Comparison of ENCODE assay signal across 8 cellular contexts in the genomic region with DNA sequence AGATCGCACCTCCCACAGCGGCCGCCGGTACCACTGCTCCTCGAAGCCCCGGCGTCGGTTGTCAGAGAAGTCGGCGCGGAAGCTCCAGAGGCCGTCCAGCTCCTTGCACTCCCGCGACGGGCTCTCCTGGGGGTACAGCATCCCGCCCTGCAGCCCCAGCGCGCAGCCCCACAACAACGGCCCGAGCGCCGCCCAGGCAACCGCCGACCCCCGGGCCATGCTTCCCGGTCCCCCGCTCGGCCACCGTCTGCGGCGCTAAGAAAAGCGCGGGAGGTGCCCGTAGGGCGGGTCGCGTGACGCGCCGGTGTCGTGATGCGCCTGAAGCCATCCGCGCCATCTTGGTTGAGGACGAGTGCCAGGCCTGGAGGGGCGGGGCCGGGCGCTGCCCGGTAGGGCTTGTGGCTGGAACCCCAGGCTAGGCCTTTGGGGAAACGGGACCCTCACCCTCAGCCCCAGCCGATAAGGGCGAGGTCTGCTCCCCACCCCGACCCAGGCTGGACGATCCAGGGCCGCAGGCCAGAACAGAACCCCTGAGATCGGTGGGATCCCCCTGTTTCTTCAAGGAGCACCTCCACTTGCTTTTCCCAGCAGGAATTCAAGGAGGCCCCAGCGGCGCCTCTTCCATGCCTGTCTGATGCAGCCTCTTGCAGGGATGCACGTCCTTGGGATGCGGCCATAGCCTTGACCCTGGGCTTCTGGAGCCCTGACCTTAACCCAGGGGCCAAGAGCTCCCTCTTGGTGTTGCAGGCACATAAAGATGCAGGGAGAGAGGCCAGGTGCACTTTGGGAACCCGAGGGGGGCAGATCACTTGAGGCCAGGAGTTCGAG. TPM values are rescaled to one million over a fixed set of nuclear protein-coding genes. Genes with fewer than 3 reads are reported as not detected.
DNase-seq lines count a peak whose midpoint lies in the region; ATAC-seq and TF ChIP-seq lines count a peak whose summit lies in the region.

A gene (minus strand): TSS at position 249 of the 828 bp plus-strand sequence. CDS start 30 bp downstream, at position 219.

- WGBS in hepatocyte (ENCODE audit: low lambda C conversion rate, missing lambda C conversion rate) = 18% methylated on average over 25 of the region's 62 CpGs
- WGBS in aorta, 2 donors = 4 to 6% methylated on average over 56 to 62 of the region's 62 CpGs

- H3K27ac ChIP-seq in hepatocyte (peak within 1 kb of the TSS; percentile 78), aorta (ENCODE audit: low read depth in 1 of 2, low read length in 2 of 2) (peak within 1 kb of the TSS in 1 of 2 donors; percentile 29)

- no peak for TF ChIP-seq CTCF in hepatocyte (IDR thresholded peaks at IDR 0.05; ENCODE audit: poor library complexity)

- H3K79me2 ChIP-seq in hepatocyte = peaks cover 21% of the 10 kb centered on the region

- H4K20me1 ChIP-seq in hepatocyte (ENCODE audit: insufficient read depth, poor library complexity, severe bottlenecking) = no peaks in the 10 kb centered on the region

- H3K4me3 ChIP-seq in hepatocyte (peak within 1 kb of the TSS; percentile 84), aorta (ENCODE audit: low read length in 2 of 2) (peak within 1 kb of the TSS; percentile 70 to 98)

- no peaks in the 10 kb centered on the region for H3K9me3 ChIP-seq in hepatocyte (ENCODE audit: low read depth)
- H3K9me3 ChIP-seq in aorta (ENCODE audit: control insufficient read depth, low read length) = no peaks in the 10 kb centered on the region

- DNase-seq in NCI-H2081 treated with DMSO at 0.1 percent for 48 hours (lab: John Stamatoyannopoulos, UW) (peak; percentile 88), T1000 (lab: John Stamatoyannopoulos, UW) (peak; percentile 74), astrocyte of the hippocampus (ENCODE audit: low read depth, low spot score) (peak; percentile 95), hepatocyte (ENCODE audit: low spot score) (peak; percentile 95), renal cortical epithelial cell (ENCODE audit: low read depth) (peak; percentile 55), aorta (peak; percentile 96 to 97)

- peak; percentile 65 for ATAC-seq in GM18517 (IDR thresholded peaks at IDR 0.05; ENCODE audit: unreplicated experiment)
- ATAC-seq in HG03039 (IDR thresholded peaks at IDR 0.05; ENCODE audit: unreplicated experiment) = peak; percentile 84
- ATAC-seq in aorta (ENCODE audit: low FRiP score) = peak; percentile 97

- peak within 1 kb of the TSS; percentile 89 for H3K4me2 ChIP-seq in hepatocyte

- H3K27me3 ChIP-seq in hepatocyte (no peaks in the 10 kb centered on the region), aorta (ENCODE audit: control insufficient read depth in 1 of 2, insufficient read depth in 2 of 2, low read length in 1 of 2) (no peaks in the 10 kb centered on the region)

- H3K4me1 ChIP-seq in hepatocyte (ENCODE audit: insufficient read depth) (no peaks in the 10 kb centered on the region), aorta (ENCODE audit: control insufficient read depth in 1 of 2, insufficient read depth in 2 of 2, low read length in 2 of 2) (no peaks in the 10 kb centered on the region)

- peak within 1 kb of the TSS; percentile 100 for H2AFZ ChIP-seq in hepatocyte

- no peaks in the 10 kb centered on the region for H3K36me3 ChIP-seq in hepatocyte (replicated peaks; ENCODE audit: insufficient read depth, low read depth)
- H3K36me3 ChIP-seq in aorta (ENCODE audit: control insufficient read depth in 1 of 2, insufficient read depth in 2 of 2, low read length in 1 of 2) = no peaks in the 10 kb centered on the region

- intact Hi-C loops in aorta (cut with DNase I) = no loop called here

- H3K9me2 ChIP-seq in hepatocyte (replicated peaks; ENCODE audit: insufficient read depth) = no peaks in the 10 kb centered on the region

RNA-seq across cellular contexts. Expression of the gene that starts here (rescaled TPM):
- total RNA-seq in hepatocyte (53.7 and 58.9 TPM in 2 replicates), renal cortical epithelial cell (13.5 and 26.7 TPM in 2 replicates), aorta (10 to 100 TPM; 30.3 to 47.3 TPM)
- polyA plus RNA-seq in hepatocyte (120 and 124 TPM in 2 replicates), aorta (10 to 100 TPM; 42.4 to 55.5 TPM)
